In genomic region chr14:65462411-65462810, GRCh38 we compare ENCODE assay signal across 9 cellular contexts. TPM values are rescaled to one million over a fixed set of nuclear protein-coding genes. Genes with fewer than 3 reads are reported as not detected.
DNase-seq lines count a peak whose midpoint lies in the region; ATAC-seq, FAIRE-seq and TF ChIP-seq lines count a peak whose summit lies in the region.
"Had no signal": no experiment of that assay in that cellular context is flagged by ENCODE, and none has a peak within 500 bp of the region (broad histone marks: within the 10 kb centered on the region; RNA-seq: fewer than 3 reads in every experiment).

No MANE protein-coding gene starts in this region.

- DNase-seq in stimulated activated naive CD4-positive, alpha-beta T cell treated with Interleukin-2 at 50 U/mL for 16 hours (lab: John Stamatoyannopoulos, UW), result peak; percentile 2
- no peak for DNase-seq in stimulated activated naive CD4-positive, alpha-beta T cell (lab: John Stamatoyannopoulos, UW)
- DNase-seq in activated CD8-positive, alpha-beta T cell treated with anti-CD3 and anti-CD28 coated beads, Interleukin-2, amount 10 ng/mL, durations not matched to agents 7 days and 5 days, result peak; percentile 32
- peak; percentile 72 for DNase-seq in urothelium cell line (ENCODE audit: low spot score)
- DNase-seq in NCI-H345 (lab: John Stamatoyannopoulos, UW), result no peak
- DNase-seq in BE2C, result no peak
- DNase-seq in pancreas, result no peak

- FAIRE-seq in urothelium cell line (lab: Jason Lieb, UNC), result peak; percentile 94
- FAIRE-seq in pancreas (lab: Jason Lieb, UNC), result no peak

- H3K27ac ChIP-seq in pancreas, result no peak overlapping the region
- H3K27ac ChIP-seq: neutrophil had no signal

- H3K4me1 ChIP-seq in BE2C (peaks cover 8% of the 10 kb centered on the region), pancreas (no peaks in the 10 kb centered on the region)

- no peaks in the 10 kb centered on the region for H3K27me3 Mint-ChIP-seq in activated CD8-positive, alpha-beta T cell treated with anti-CD3 and anti-CD28 coated beads, Interleukin-2, amount 10 ng/mL, durations not matched to agents 7 days and 5 days (ENCODE audit: low read depth)

- no peak overlapping the region for H3K4me3 ChIP-seq in BE2C (ENCODE audit: low read depth, low read length)
- H3K4me3 ChIP-seq in pancreas, result no peak overlapping the region

- CTCF ChIA-PET in activated CD8-positive, alpha-beta T cell treated with anti-CD3 and anti-CD28 coated beads, Interleukin-2, amount 10 ng/mL, durations not matched to agents 7 days and 5 days (lab: Charles Lee), result interaction anchor here (1.3 to 1.4 kb wide), 2 partner anchors 10 to 47 kb away, joined by 3 read pairs; no protein-coding TSS in a partner anchor

- no peak for TF ChIP-seq CTCF in BE2C (IDR thresholded peaks at IDR 0.05; ENCODE audit: low read depth, low read length)
- no peak for TF ChIP-seq CTCF in pancreas (IDR thresholded peaks at IDR 0.05)

- H3K27me3 ChIP-seq in BE2C (no peaks in the 10 kb centered on the region), pancreas (no peaks in the 10 kb centered on the region)
- H3K27me3 ChIP-seq: neutrophil had no signal

- intact Hi-C loops in pancreas (cut with DNase I), result no loop called here

- no peaks in the 10 kb centered on the region for H3K9me3 Mint-ChIP-seq in activated CD8-positive, alpha-beta T cell treated with anti-CD3 and anti-CD28 coated beads, Interleukin-2, amount 10 ng/mL, durations not matched to agents 7 days and 5 days (ENCODE audit: insufficient read depth)

- POLR2A ChIA-PET in activated CD8-positive, alpha-beta T cell treated with anti-CD3 and anti-CD28 coated beads, Interleukin-2, amount 10 ng/mL, durations not matched to agents 7 days and 5 days (lab: Charles Lee), result no interaction called here

- peak overlapping the region; percentile 53 for H3K27ac Mint-ChIP-seq in activated CD8-positive, alpha-beta T cell treated with anti-CD3 and anti-CD28 coated beads, Interleukin-2, amount 10 ng/mL, durations not matched to agents 7 days and 5 days

- no peak overlapping the region for H3K4me3 Mint-ChIP-seq in activated CD8-positive, alpha-beta T cell treated with anti-CD3 and anti-CD28 coated beads, Interleukin-2, amount 10 ng/mL, durations not matched to agents 7 days and 5 days

- ATAC-seq in HG03097 (IDR thresholded peaks at IDR 0.05; ENCODE audit: low FRiP score, unreplicated experiment) (peak; percentile 65), pancreas (no peak)
- peak; percentile 37 for ATAC-seq in activated CD8-positive, alpha-beta T cell treated with anti-CD3 and anti-CD28 coated beads, Interleukin-2, amount 10 ng/mL, durations not matched to agents 7 days and 5 days

- WGBS in pancreas, 2 donors, result 76 to 82% methylated on average over 3 of the region's 3 CpGs

- H3K36me3 ChIP-seq in BE2C (no peaks in the 10 kb centered on the region), pancreas (no peaks in the 10 kb centered on the region)
- H3K36me3 ChIP-seq: neutrophil had no signal

- H3K9me3 ChIP-seq in BE2C (no peaks in the 10 kb centered on the region), pancreas (no peaks in the 10 kb centered on the region)
- H3K9me3 ChIP-seq: neutrophil had no signal

- H3K4me1 Mint-ChIP-seq in activated CD8-positive, alpha-beta T cell treated with anti-CD3 and anti-CD28 coated beads, Interleukin-2, amount 10 ng/mL, durations not matched to agents 7 days and 5 days (ENCODE audit: low read depth), result peaks cover 44% of the 10 kb centered on the region

- H3K36me3 Mint-ChIP-seq in activated CD8-positive, alpha-beta T cell treated with anti-CD3 and anti-CD28 coated beads, Interleukin-2, amount 10 ng/mL, durations not matched to agents 7 days and 5 days (ENCODE audit: low read depth), result peaks cover 71% of the 10 kb centered on the region

RNA-seq across cellular contexts. Expression of gene FUT8, which starts 49.9 kb away (rescaled TPM):
- 100 to 1,000 TPM in 1 of 2 experiments, 10 to 100 TPM in 1; 99.2 to 101 TPM for total RNA-seq in activated CD8-positive, alpha-beta T cell treated with anti-CD3 and anti-CD28 coated beads, Interleukin-2, amount 10 ng/mL, durations not matched to agents 7 days and 5 days
- 7.2 TPM for polyA plus RNA-seq in BE2C (2012; ENCODE audit: insufficient read depth, insufficient read length, low read depth)
- 10 to 100 TPM; 19.1 to 42.6 (median 22.6) TPM for total RNA-seq in pancreas
- polyA plus RNA-seq in pancreas, result 1 to 10 TPM; 5.8 to 7.0 TPM

Comparison
In these comparisons a context has a peak if more than half of its experiments do, and no peak if none do; other contexts are left out.
1. DNase-seq: peak in stimulated activated naive CD4-positive, alpha-beta T cell treated with Interleukin-2 at 50 U/mL for 16 hours (single experiment), activated CD8-positive, alpha-beta T cell treated with anti-CD3 and anti-CD28 coated beads, Interleukin-2, amount 10 ng/mL, durations not matched to agents 7 days and 5 days (single experiment) and urothelium cell line (single experiment); none in stimulated activated naive CD4-positive, alpha-beta T cell (0 of 6), NCI-H345 (single experiment), BE2C (single experiment) and pancreas (0 of 6).
2. ATAC-seq: peak in HG03097 (single experiment) and activated CD8-positive, alpha-beta T cell treated with anti-CD3 and anti-CD28 coated beads, Interleukin-2, amount 10 ng/mL, durations not matched to agents 7 days and 5 days (single experiment); none in pancreas (0 of 4).